In genomic region chr17:47738178-47738577, GRCh38 we compare ENCODE assay signal across 15 cellular contexts. TPM values are rescaled to one million over a fixed set of nuclear protein-coding genes. Genes with fewer than 3 reads are reported as not detected.
A peak's percentile ranks its signal among the peaks of the same experiment; 100 is the strongest.
DNase-seq lines count a peak whose midpoint lies in the region; ATAC-seq and TF ChIP-seq lines count a peak whose summit lies in the region.
"Had no signal": no experiment of that assay in that cellular context is flagged by ENCODE, and none has a peak within 500 bp of the region (broad histone marks: within the 10 kb centered on the region; RNA-seq: fewer than 3 reads in every experiment).

No MANE protein-coding gene starts in this region.

- H3K9me3 ChIP-seq in HEK293 (ENCODE audit: control insufficient read depth, insufficient read depth, low read depth, low read length) (no peaks in the 10 kb centered on the region), suprapubic skin (no peaks in the 10 kb centered on the region)
- H3K9me3 ChIP-seq: BE2C, MG63 had no signal

- CTCF ChIA-PET in HEK293 (lab: Yijun Ruan, JAX): interaction anchor here (1.0 to 1.1 kb wide), 2 partner anchors 19 to 120 kb away, joined by 3 to 4 read pairs; no protein-coding TSS in a partner anchor

- H3K27me3 Mint-ChIP-seq in activated T-cell treated with anti-CD3 and anti-CD28 coated beads, Interleukin-2, amount 50 U/mL, for 4 hours (ENCODE audit: low read depth): no peaks in the 10 kb centered on the region

- H3K4me3 Mint-ChIP-seq in activated T-cell treated with anti-CD3 and anti-CD28 coated beads, Interleukin-2, amount 50 U/mL, for 4 hours: peak overlapping the region; percentile 42

- peaks cover 50% of the 10 kb centered on the region for H3K27me3 ChIP-seq in suprapubic skin

- no peaks in the 10 kb centered on the region for H3K36me3 ChIP-seq in HEK293 (ENCODE audit: control insufficient read depth in 2 of 2, insufficient read depth in 1 of 2, low read length in 2 of 2)
- no peaks in the 10 kb centered on the region for H3K36me3 ChIP-seq in suprapubic skin
- H3K36me3 ChIP-seq: BE2C, MG63 had no signal

- H3K4me3 ChIP-seq in HEK293 (ENCODE audit: low read depth, low read length): no peak overlapping the region
- no peak overlapping the region for H3K4me3 ChIP-seq in suprapubic skin
- H3K4me3 ChIP-seq: MG63, PC-9 had no signal

- POLR2A ChIA-PET in HEK293 (lab: Yijun Ruan, JAX): no interaction called here

- DNase-seq in activated T-cell treated with anti-CD3 and anti-CD28 coated beads, Interleukin-2, amount 50 U/mL, for 4 hours: no peak
- DNase-seq in activated T-cell treated with anti-CD3 and anti-CD28 coated beads for 4 hours (no peak), left lobe of liver (ENCODE audit: low spot score) (peak; percentile 22), suprapubic skin (ENCODE audit: low spot score in 2 of 2) (peak; percentile 26 to 31)
- DNase-seq in stimulated activated CD4-positive, alpha-beta T cell treated with anti-CD3 and anti-CD28 coated beads, Interleukin-4, amount 100 ng/mL, for 24 hours: no peak
- DNase-seq: ACHN, BE2C, MG63, NCI-H1092 treated with DMSO at 0.1 percent for 48 hours, NCI-H1694 treated with DMSO at 0.1 percent for 48 hours, NCI-H446, NCI-H748 treated with DMSO at 0.1 percent for 48 hours, PC-9 had no signal

- no peak for TF ChIP-seq POLR2A in suprapubic skin (IDR thresholded peaks at IDR 0.05)

- WGBS in suprapubic skin: 89% methylated on average over 7 of the region's 7 CpGs

- TF ChIP-seq CTCF in HEK293 (tag by site-specific recombination; IDR thresholded peaks at IDR 0.05): no peak
- TF ChIP-seq CTCF in suprapubic skin (IDR thresholded peaks at IDR 0.05): no peak

- ATAC-seq in activated T-cell treated with anti-CD3 and anti-CD28 coated beads, Interleukin-2, amount 50 U/mL, for 4 hours: no peak
- ATAC-seq in left lobe of liver: no peak
- ATAC-seq in GM18868 (IDR thresholded peaks at IDR 0.05; ENCODE audit: unreplicated experiment): no peak

- no peak overlapping the region for H3K27ac ChIP-seq in HEK293 (ENCODE audit: extremely low read depth, low read depth, low read length)
- no peak overlapping the region for H3K27ac ChIP-seq in suprapubic skin
- H3K27ac ChIP-seq: PC-9 had no signal

- no peak for TF ChIP-seq EP300 in suprapubic skin (IDR thresholded peaks at IDR 0.05)

- H3K4me1 Mint-ChIP-seq in activated T-cell treated with anti-CD3 and anti-CD28 coated beads, Interleukin-2, amount 50 U/mL, for 4 hours (ENCODE audit: low read depth): peaks cover 58% of the 10 kb centered on the region

- H3K4me1 ChIP-seq in HEK293 (ENCODE audit: control insufficient read depth, insufficient read depth, low read length) (no peaks in the 10 kb centered on the region; the same call in 1 of the 2 replicates), suprapubic skin (peaks cover 10% of the 10 kb centered on the region)
- H3K4me1 ChIP-seq: BE2C had no signal

- H3K9me3 Mint-ChIP-seq in activated T-cell treated with anti-CD3 and anti-CD28 coated beads, Interleukin-2, amount 50 U/mL, for 4 hours: no peaks in the 10 kb centered on the region

- H3K36me3 Mint-ChIP-seq in activated T-cell treated with anti-CD3 and anti-CD28 coated beads, Interleukin-2, amount 50 U/mL, for 4 hours (ENCODE audit: insufficient read depth): peaks cover 49% of the 10 kb centered on the region

TF ChIP-seq in HEK293, 187 proteins besides CTCF, POLR2A, EP300 and RAD21:
- no peak for TF ChIP-seq ZNF555 (tag by site-specific recombination; conservative IDR thresholded peaks at IDR 0.05)
- TF ChIP-seq ZNF121 (tag by site-specific recombination; IDR thresholded peaks at IDR 0.05): peak; percentile 87
TF ChIP-seq in HEK293: peak in this region for 1.

RNA-seq across cellular contexts. Expression of gene TBX21, which starts 5.1 kb away (rescaled TPM):
- 100 to 1,000 TPM in 2 of 3 donors, 10 to 100 TPM in 1; 77.8 to 111 (median 101) TPM for total RNA-seq in activated T-cell treated with anti-CD3 and anti-CD28 coated beads, Interleukin-2, amount 50 U/mL, for 4 hours
- 0.38 TPM for total RNA-seq in left lobe of liver
- under 1 TPM in 1 of 4 donors, not detected in 3; 0.80 TPM for total RNA-seq in suprapubic skin
- total RNA-seq: PC-9 had no signal

RNA-seq across cellular contexts. Expression of gene TBKBP1, which starts 44.2 kb away (rescaled TPM):
- 10 to 100 TPM; 24.4 to 34.7 (median 24.6) TPM for total RNA-seq in activated T-cell treated with anti-CD3 and anti-CD28 coated beads, Interleukin-2, amount 50 U/mL, for 4 hours
- total RNA-seq in left lobe of liver (2.2 TPM), suprapubic skin (10 to 100 TPM in 1 of 4 donors, 1 to 10 TPM in 3; 4.9 to 10.5 (median 8.4) TPM)

Comparison
In these comparisons a context has a peak if more than half of its experiments do, and no peak if none do; other contexts are left out.
1. DNase-seq: peak in left lobe of liver (single experiment) and suprapubic skin (2 of 2); none in activated T-cell treated with anti-CD3 and anti-CD28 coated beads, Interleukin-2, amount 50 U/mL, for 4 hours (single experiment), activated T-cell treated with anti-CD3 and anti-CD28 coated beads for 4 hours (single experiment) and stimulated activated CD4-positive, alpha-beta T cell treated with anti-CD3 and anti-CD28 coated beads, Interleukin-4, amount 100 ng/mL, for 24 hours (single experiment).
2. RNA of gene TBX21, which starts 5.1 kb away (total RNA-seq): 77.8 to 111 TPM in activated T-cell treated with anti-CD3 and anti-CD28 coated beads, Interleukin-2, amount 50 U/mL, for 4 hours; 0.38 TPM in left lobe of liver (single experiment) and 0.80 TPM in suprapubic skin; every median in the first group is over 10 times any median in the second.